8 cellular contexts compared by ENCODE assay signal in genomic region chr21:46227811-46228344, GRCh38. TPM values are rescaled to one million over a fixed set of nuclear protein-coding genes. Genes with fewer than 3 reads are reported as not detected.
DNase-seq lines count a peak whose midpoint lies in the region; ATAC-seq and TF ChIP-seq lines count a peak whose summit lies in the region.

No MANE protein-coding gene starts in this region.

- CTCF ChIA-PET in T-cell (lab: Charles Lee): no interaction called here

- no peaks in the 10 kb centered on the region for H3K27me3 Mint-ChIP-seq in T-cell

- H3K9me3 ChIP-seq in psoas muscle: no peaks in the 10 kb centered on the region

- H3K27me3 ChIP-seq in H7 (ENCODE audit: control insufficient read depth, insufficient read depth, low read length) (peaks cover 4% of the 10 kb centered on the region), psoas muscle (ENCODE audit: insufficient read depth in 3 of 3, low read length in 2 of 3) (no peaks in the 10 kb centered on the region)

- H3K4me1 Mint-ChIP-seq in T-cell: peaks cover 42 to 61% (median 46%) of the 10 kb centered on the region in 3 donors

- intact Hi-C loops in psoas muscle (cut with DNase I): loop anchor here in 1 of 2 donors (5.0 to 10.0 kb wide), 4 partner anchors 41 to 256 kb away; no protein-coding TSS in a partner anchor

- peaks cover 26% of the 10 kb centered on the region for H3K4me1 ChIP-seq in psoas muscle

- H3K27ac Mint-ChIP-seq in T-cell: peak overlapping the region; percentile 44 to 59

- H3K36me3 ChIP-seq in H7 (replicated peaks; ENCODE audit: control insufficient read depth, insufficient read depth, low read length): peaks cover 2% of the 10 kb centered on the region
- H3K36me3 ChIP-seq in psoas muscle (ENCODE audit: insufficient read depth in 1 of 2, low read depth in 1 of 2): peaks cover 0 to 26% of the 10 kb centered on the region in 2 donors

- H3K4me3 Mint-ChIP-seq in T-cell: peak overlapping the region; percentile 78 to 84 (median 83)

- peaks cover 10% of the 10 kb centered on the region for H3K36me3 Mint-ChIP-seq in T-cell

- 2 to 4% (median 3%) methylated on average over 20 of the region's 20 CpGs for WGBS in psoas muscle, 3 donors

- DNase-seq in H7 (peak; percentile 64), T-cell (peak in 1 of 34 experiments; percentile 10), fibroblast of villous mesenchyme (ENCODE audit: low read depth) (peak; percentile 34), psoas muscle (no peak), NCI-H2107 treated with DMSO at 0.1 percent for 48 hours (lab: John Stamatoyannopoulos, UW; ENCODE audit: unreplicated experiment) (no peak), COLO829 (ENCODE audit: low spot score) (no peak)

- H3K4me3 ChIP-seq in H7 (ENCODE audit: insufficient read depth, low read depth, low read length): peak overlapping the region; percentile 86
- peak overlapping the region; percentile 85 for H3K4me3 ChIP-seq in fibroblast of villous mesenchyme (ENCODE audit: low read depth, low read length)
- peak overlapping the region; percentile 99 for H3K4me3 ChIP-seq in psoas muscle

- TF ChIP-seq CTCF in fibroblast of villous mesenchyme (IDR thresholded peaks at IDR 0.05; ENCODE audit: insufficient read depth, low read depth, low read length) (no peak), psoas muscle (IDR thresholded peaks at IDR 0.05) (no peak)

- H3K27ac ChIP-seq in psoas muscle: peak overlapping the region; percentile 89

- ATAC-seq in T-cell (replicated peaks in 1 of 4): no peak
- ATAC-seq in psoas muscle: no peak
- no peak for ATAC-seq in HG03521 (IDR thresholded peaks at IDR 0.05; ENCODE audit: unreplicated experiment)
- ATAC-seq in GM21381 (IDR thresholded peaks at IDR 0.05; ENCODE audit: unreplicated experiment): no peak

- POLR2A ChIA-PET in T-cell (lab: Charles Lee): no interaction called here

- no peaks in the 10 kb centered on the region for H3K9me3 Mint-ChIP-seq in T-cell

RNA-seq across cellular contexts. Expression of gene LSS, which starts 0.7 kb away (rescaled TPM):
- total RNA-seq in H7 (2014; rRNA removed; shearing (Covaris generic)): 44.6 and 53.3 TPM in 2 replicates
- total RNA-seq in T-cell: 10 to 100 TPM; 41.3 to 63.0 (median 49.4) TPM
- 139 and 182 TPM in 2 replicates for total RNA-seq in fibroblast of villous mesenchyme
- total RNA-seq in psoas muscle: 10 to 100 TPM; 24.8 to 31.5 (median 30.4) TPM
- 10 to 100 TPM; 10.7 to 19.3 (median 14.4) TPM for polyA plus RNA-seq in psoas muscle

RNA-seq across cellular contexts. Expression of gene SPATC1L, which starts 43.6 kb away (rescaled TPM):
- 35.5 and 41.5 TPM in 2 replicates for total RNA-seq in H7 (2014; rRNA removed; shearing (Covaris generic))
- total RNA-seq in T-cell: 10 to 100 TPM in 3 of 5 donors, 1 to 10 TPM in 2; 1.4 to 22.8 (median 12.5) TPM
- total RNA-seq in fibroblast of villous mesenchyme: 5.8 and 9.5 TPM in 2 replicates
- total RNA-seq in psoas muscle: 1 to 10 TPM; 1.9 to 4.6 (median 3.2) TPM
- 1 to 10 TPM; 3.7 to 6.0 (median 4.6) TPM for polyA plus RNA-seq in psoas muscle

RNA-seq across cellular contexts. Expression of gene MCM3AP, which starts 57.5 kb away (rescaled TPM):
- total RNA-seq in H7 (2014; rRNA removed; shearing (Covaris generic)): 84.8 and 112 TPM in 2 replicates
- total RNA-seq in T-cell (100 to 1,000 TPM; 126 to 180 (median 166) TPM), fibroblast of villous mesenchyme (60.9 and 67.6 TPM in 2 replicates), psoas muscle (100 to 1,000 TPM in 1 of 4 donors, 10 to 100 TPM in 3; 70.4 to 102 (median 89.7) TPM)
- polyA plus RNA-seq in psoas muscle: 100 to 1,000 TPM in 1 of 3 donors, 10 to 100 TPM in 2; 44.0 to 104 (median 49.6) TPM

RNA-seq across cellular contexts. Expression of gene YBEY, which starts 58.3 kb away (rescaled TPM):
- total RNA-seq in H7 (2014; rRNA removed; shearing (Covaris generic)): 28.0 and 35.0 TPM in 2 replicates
- total RNA-seq in T-cell (10 to 100 TPM; 10.0 to 21.2 (median 19.3) TPM), fibroblast of villous mesenchyme (10.3 and 10.4 TPM in 2 replicates), psoas muscle (10 to 100 TPM in 1 of 4 donors, 1 to 10 TPM in 3; 4.7 to 11.0 (median 7.1) TPM)
- 10 to 100 TPM; 12.2 to 18.2 (median 14.8) TPM for polyA plus RNA-seq in psoas muscle

Comparison
In these comparisons a context has a peak if more than half of its experiments do, and no peak if none do; other contexts are left out.
1. DNase-seq: peak in H7 (single experiment) and fibroblast of villous mesenchyme (single experiment); none in psoas muscle (0 of 2), NCI-H2107 treated with DMSO at 0.1 percent for 48 hours (single experiment) and COLO829 (single experiment).
2. Peak in every context shown above with its lines, with median percentiles within 50 percentile points of each other: H3K4me3 ChIP-seq.